ENCODE assay signal across 8 cellular contexts in genomic region chr5:98770911-98771322, GRCh38. TPM values are rescaled to one million over a fixed set of nuclear protein-coding genes. Genes with fewer than 3 reads are reported as not detected.
A peak's percentile ranks its signal among the peaks of the same experiment; 100 is the strongest.
DNase-seq lines count a peak whose midpoint lies in the region; ATAC-seq and TF ChIP-seq lines count a peak whose summit lies in the region.

No MANE protein-coding gene starts in this region.

- TF ChIP-seq CTCF in fibroblast of lung (conservative IDR thresholded peaks at IDR 0.05 in 1 of 2, IDR thresholded peaks at IDR 0.05 in 1 of 2; ENCODE audit: low read depth in 1 of 2, low read length in 2 of 2) (no peak), prostate gland (IDR thresholded peaks at IDR 0.05) (no peak)

- intact Hi-C loops in prostate gland (cut with DNase I), result loop anchor here (5.0 to 10.0 kb wide), 4 partner anchors 339 to 1964 kb away; partner anchors contain the start of genes ERAP1 and RIOK2
- intact Hi-C loops in left colon (cut with DNase I, micrococcal nuclease), result no loop called here

- H3K27ac Mint-ChIP-seq in activated T-cell treated with anti-CD3 and anti-CD28 coated beads, Interleukin-2, amount 50 U/mL, for 72 hours, result peak overlapping the region; percentile 77

- H3K9me3 ChIP-seq in SK-N-MC (ENCODE audit: low read depth, low read length), result no peaks in the 10 kb centered on the region
- no peaks in the 10 kb centered on the region for H3K9me3 ChIP-seq in fibroblast of lung (ENCODE audit: control insufficient read depth, insufficient read depth, low read depth, low read length)
- no peaks in the 10 kb centered on the region for H3K9me3 ChIP-seq in prostate gland

- peaks cover 53% of the 10 kb centered on the region for H3K27me3 Mint-ChIP-seq in activated T-cell treated with anti-CD3 and anti-CD28 coated beads, Interleukin-2, amount 50 U/mL, for 72 hours (ENCODE audit: low read depth)

- no peak for TF ChIP-seq POLR2A in prostate gland (IDR thresholded peaks at IDR 0.05)

- peak overlapping the region; percentile 81 to 99 for H3K4me3 Mint-ChIP-seq in activated T-cell treated with anti-CD3 and anti-CD28 coated beads, Interleukin-2, amount 50 U/mL, for 72 hours

- H4K20me1 ChIP-seq in fibroblast of lung (ENCODE audit: control insufficient read depth, extremely low read depth, insufficient read depth, low read length), result no peaks in the 10 kb centered on the region

- H3K4me3 ChIP-seq in SK-N-MC, result peak overlapping the region; percentile 96
- peak overlapping the region; percentile 54 to 91 (median 66) for H3K4me3 ChIP-seq in fibroblast of lung (replicated peaks in 1 of 4; ENCODE audit: control extremely low read depth in 1 of 4, insufficient read depth in 1 of 4, low read depth in 3 of 4, low read length in 4 of 4)
- H3K4me3 ChIP-seq in prostate gland, result peak overlapping the region; percentile 51 to 55

- H3K36me3 ChIP-seq in SK-N-MC (ENCODE audit: insufficient read depth, low read length), result no peaks in the 10 kb centered on the region
- H3K36me3 ChIP-seq in fibroblast of lung (ENCODE audit: control insufficient read depth, insufficient read depth, low read length), result peaks cover 5% of the 10 kb centered on the region
- H3K36me3 ChIP-seq in prostate gland, result no peaks in the 10 kb centered on the region

- no peaks in the 10 kb centered on the region for H3K36me3 Mint-ChIP-seq in activated T-cell treated with anti-CD3 and anti-CD28 coated beads, Interleukin-2, amount 50 U/mL, for 72 hours (ENCODE audit: insufficient read depth in 2 of 2)

- no peak overlapping the region for H2AFZ ChIP-seq in fibroblast of lung (ENCODE audit: low read length)

- H3K9ac ChIP-seq in SK-N-MC (ENCODE audit: insufficient read length) (peak overlapping the region; percentile 83), fibroblast of lung (ENCODE audit: insufficient read depth, low read length) (peak overlapping the region; percentile 96)

- no peak for ATAC-seq in activated T-cell treated with anti-CD3 and anti-CD28 coated beads, Interleukin-2, amount 50 U/mL, for 72 hours (replicated peaks in 1 of 2)
- ATAC-seq in left colon (no peak), GM21367 (IDR thresholded peaks at IDR 0.05; ENCODE audit: unreplicated experiment) (no peak)

- H3K27me3 ChIP-seq in fibroblast of lung (ENCODE audit: control insufficient read depth, insufficient read depth, low read length) (no peaks in the 10 kb centered on the region), prostate gland (replicated peaks; ENCODE audit: insufficient read depth) (no peaks in the 10 kb centered on the region)

- H3K27ac ChIP-seq in SK-N-MC, result peak overlapping the region; percentile 76
- H3K27ac ChIP-seq in fibroblast of lung (ENCODE audit: insufficient read depth, low read length), result peak overlapping the region; percentile 95
- peak overlapping the region; percentile 64 to 70 for H3K27ac ChIP-seq in prostate gland

- H3K79me2 ChIP-seq in fibroblast of lung (ENCODE audit: control insufficient read depth, insufficient read depth, low read length), result peaks cover 69% of the 10 kb centered on the region

- WGBS in prostate gland, result 1% methylated on average over 6 of the region's 6 CpGs

- no peaks in the 10 kb centered on the region for H3K9me3 Mint-ChIP-seq in activated T-cell treated with anti-CD3 and anti-CD28 coated beads, Interleukin-2, amount 50 U/mL, for 72 hours

- peaks cover 49% of the 10 kb centered on the region for H3K4me1 Mint-ChIP-seq in activated T-cell treated with anti-CD3 and anti-CD28 coated beads, Interleukin-2, amount 50 U/mL, for 72 hours (ENCODE audit: low read depth)

- H3K4me2 ChIP-seq in fibroblast of lung (ENCODE audit: extremely low read depth, insufficient read depth, low read length), result peak overlapping the region; percentile 28

- H3K4me1 ChIP-seq in fibroblast of lung (ENCODE audit: control insufficient read depth, extremely low read depth, insufficient read depth, low read length) (peaks cover 4% of the 10 kb centered on the region), prostate gland (replicated peaks) (no peaks in the 10 kb centered on the region)

- peak in 1 of 2 donors; percentile 7 for DNase-seq in activated T-cell treated with anti-CD3 and anti-CD28 coated beads, Interleukin-2, amount 50 U/mL, for 72 hours
- no peak for DNase-seq in activated T-cell treated with anti-CD3 and anti-CD28 coated beads, Interleukin-2, amount 50 U/mL, for 48 hours
- no peak for DNase-seq in SK-N-MC (ENCODE audit: low read depth, low spot score)
- peak in 1 of 2 donors; percentile 54 for DNase-seq in fibroblast of lung (ENCODE audit: low read depth in 2 of 2)
- no peak for DNase-seq in prostate gland (ENCODE audit: low spot score)
- DNase-seq in left colon, result no peak
- no peak for DNase-seq in NCI-H1930 (lab: John Stamatoyannopoulos, UW)

RNA-seq across cellular contexts. Expression of gene RGMB, which starts 2.5 kb away (rescaled TPM):
- total RNA-seq in activated T-cell treated with anti-CD3 and anti-CD28 coated beads, Interleukin-2, amount 50 U/mL, for 72 hours, result 1 to 10 TPM; 2.2 to 3.9 TPM
- 38.3 and 81.6 TPM in 2 replicates for total RNA-seq in fibroblast of lung
- 115 and 185 TPM in 2 replicates for polyA plus RNA-seq in fibroblast of lung
- 75.7 and 119 TPM in 2 replicates for polyA plus RNA-seq in fibroblast of lung (2012)
- 331 and 431 TPM in 2 replicates for polyA minus RNA-seq in fibroblast of lung (ENCODE audit: low replicate concordance)
- total RNA-seq in prostate gland, result 10 to 100 TPM; 56.5 to 62.2 TPM
- total RNA-seq in left colon, result 10 to 100 TPM; 53.9 to 63.9 TPM
